8 cellular contexts compared by ENCODE assay signal in the genomic region with DNA sequence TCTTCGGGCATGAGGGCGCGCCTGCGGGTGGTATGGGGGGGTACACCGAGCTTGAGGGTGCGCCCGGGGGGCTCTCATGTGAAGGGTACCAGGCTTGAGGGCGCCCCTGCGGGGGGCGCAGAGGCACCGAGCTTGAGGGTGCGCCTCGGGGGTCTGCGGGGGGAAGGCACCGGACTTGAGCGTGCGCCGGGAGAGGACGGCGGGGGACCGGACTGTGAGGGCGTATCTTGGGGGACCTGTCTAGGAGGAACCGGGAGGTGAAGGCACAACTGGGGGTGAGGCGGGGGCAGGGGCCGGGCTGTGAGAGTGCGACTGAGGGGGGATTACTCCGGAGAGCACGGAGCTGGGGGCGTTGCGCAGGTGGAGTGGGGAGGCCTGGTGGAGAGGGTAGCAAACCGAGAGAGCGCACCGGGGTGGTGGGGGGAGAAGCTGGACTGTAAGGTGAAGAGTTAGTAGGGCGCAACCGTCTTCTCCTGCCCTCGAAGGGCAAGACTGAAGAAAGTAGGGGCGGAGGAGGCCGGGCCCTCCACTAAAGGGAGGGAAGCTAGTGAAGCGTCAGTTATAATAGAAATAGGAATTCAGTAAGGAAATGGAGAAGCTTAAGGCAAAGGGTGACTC. TPM values are rescaled to one million over a fixed set of nuclear protein-coding genes. Genes with fewer than 3 reads are reported as not detected.
DNase-seq lines count a peak whose midpoint lies in the region; ATAC-seq and TF ChIP-seq lines count a peak whose summit lies in the region.

No MANE protein-coding gene starts in this region.

- H3K27me3 ChIP-seq in CD4-positive, CD25-positive, alpha-beta regulatory T cell (ENCODE audit: control insufficient read depth, insufficient read depth, low read length), result no peaks in the 10 kb centered on the region
- H3K27me3 ChIP-seq in osteoblast (ENCODE audit: insufficient read depth, low read length), result no peaks in the 10 kb centered on the region

- peaks cover 12% of the 10 kb centered on the region for H3K27me3 Mint-ChIP-seq in CD4-positive, CD25-positive, alpha-beta regulatory T cell

- H4K20me1 ChIP-seq in osteoblast (ENCODE audit: insufficient read depth, low read length), result peaks cover 25% of the 10 kb centered on the region

- H3K27ac Mint-ChIP-seq in CD4-positive, CD25-positive, alpha-beta regulatory T cell, result peak overlapping the region; percentile 96 to 100 (median 98)

- TF ChIP-seq CTCF in NB4 (IDR thresholded peaks at IDR 0.05; ENCODE audit: low read depth, low read length), result no peak
- TF ChIP-seq CTCF in osteoblast (IDR thresholded peaks at IDR 0.05; ENCODE audit: extremely low read depth, low read depth, low read length), result no peak

- peaks cover 0 to 41% (median 28%) of the 10 kb centered on the region in 4 donors for H3K4me1 Mint-ChIP-seq in CD4-positive, CD25-positive, alpha-beta regulatory T cell

- H3K36me3 ChIP-seq in CD4-positive, CD25-positive, alpha-beta regulatory T cell (ENCODE audit: control insufficient read depth, insufficient read depth, low read length), result no peaks in the 10 kb centered on the region
- H3K36me3 ChIP-seq in osteoblast (ENCODE audit: insufficient read depth, low read length), result no peaks in the 10 kb centered on the region

- DNase-seq in CD4-positive, CD25-positive, alpha-beta regulatory T cell, result peak; percentile 19 to 57 (median 24)
- DNase-seq in NB4 (ENCODE audit: low read depth), result peak; percentile 62
- DNase-seq in activated effector memory CD4-positive, alpha-beta T cell treated with Interleukin-2 at 50 U/mL for 16 hours, result peak; percentile 16
- DNase-seq in foreskin melanocyte, result peak; percentile 10
- peak; percentile 67 for DNase-seq in osteoblast (ENCODE audit: insufficient read length, low spot score, missing footprints)

- no peaks in the 10 kb centered on the region for H3K9me3 Mint-ChIP-seq in CD4-positive, CD25-positive, alpha-beta regulatory T cell

- peak overlapping the region; percentile 94 to 100 (median 98) for H3K4me3 Mint-ChIP-seq in CD4-positive, CD25-positive, alpha-beta regulatory T cell

- ATAC-seq in CD4-positive, CD25-positive, alpha-beta regulatory T cell (ENCODE audit: low read depth in 2 of 2), result no peak
- ATAC-seq in GM21825 (IDR thresholded peaks at IDR 0.05; ENCODE audit: unreplicated experiment) (no peak), GM21390 (IDR thresholded peaks at IDR 0.05; ENCODE audit: unreplicated experiment) (no peak), HG03025 (IDR thresholded peaks at IDR 0.05; ENCODE audit: low FRiP score, unreplicated experiment) (no peak)

- no peaks in the 10 kb centered on the region for H3K9me3 ChIP-seq in CD4-positive, CD25-positive, alpha-beta regulatory T cell (ENCODE audit: control insufficient read depth in 2 of 2, low read length in 2 of 2)
- H3K9me3 ChIP-seq in osteoblast (ENCODE audit: low read depth, low read length), result no peaks in the 10 kb centered on the region

- H3K79me2 ChIP-seq in osteoblast (ENCODE audit: insufficient read depth, low read length), result peaks cover 40% of the 10 kb centered on the region

- peaks cover 4% of the 10 kb centered on the region for H3K36me3 Mint-ChIP-seq in CD4-positive, CD25-positive, alpha-beta regulatory T cell

- H3K4me3 ChIP-seq in CD4-positive, CD25-positive, alpha-beta regulatory T cell (ENCODE audit: low read depth, low read length), result peak overlapping the region; percentile 77
- H3K4me3 ChIP-seq in NB4 (ENCODE audit: low read depth, low read length) (peak overlapping the region; percentile 88), osteoblast (ENCODE audit: insufficient read depth, low read length) (peak overlapping the region; percentile 99)

- no peak for TF ChIP-seq POLR2A in NB4 (IDR thresholded peaks at IDR 0.05; ENCODE audit: extremely low read depth, insufficient read length)

- H3K27ac ChIP-seq in CD4-positive, CD25-positive, alpha-beta regulatory T cell (ENCODE audit: insufficient read depth, low read length, poor library complexity, severe bottlenecking), result peak overlapping the region; percentile 98
- peak overlapping the region; percentile 96 for H3K27ac ChIP-seq in osteoblast (ENCODE audit: low read depth, low read length)

- peaks cover 20% of the 10 kb centered on the region for H3K4me1 ChIP-seq in CD4-positive, CD25-positive, alpha-beta regulatory T cell (ENCODE audit: control insufficient read depth, insufficient read depth, low read length, poor library complexity, severe bottlenecking)
- peaks cover 10% of the 10 kb centered on the region for H3K4me1 ChIP-seq in osteoblast (ENCODE audit: insufficient read depth, low read length)

- peak overlapping the region; percentile 70 for H2AFZ ChIP-seq in osteoblast (ENCODE audit: low read length)

- H3K4me2 ChIP-seq in osteoblast (ENCODE audit: insufficient read depth, low read length), result peak overlapping the region; percentile 73

RNA-seq across cellular contexts. Expression of gene DDX6, which starts 1.1 kb away (rescaled TPM):
- total RNA-seq in CD4-positive, CD25-positive, alpha-beta regulatory T cell, result 293 TPM
- polyA plus RNA-seq in CD4-positive, CD25-positive, alpha-beta regulatory T cell, result 100 to 1,000 TPM in 1 of 4 donors, 10 to 100 TPM in 3; 79.0 to 103 (median 94.6) TPM
- 116 and 122 TPM in 2 replicates for total RNA-seq in osteoblast

Comparison
In these comparisons a context has a peak if more than half of its experiments do, and no peak if none do; other contexts are left out.
1. DNase-seq: peak in every context shown above with its lines; median percentile 67 in osteoblast; 62 in NB4; 24 in CD4-positive, CD25-positive, alpha-beta regulatory T cell; 16 in activated effector memory CD4-positive, alpha-beta T cell treated with Interleukin-2 at 50 U/mL for 16 hours; 10 in foreskin melanocyte.